ENCODE assay signal across 14 cellular contexts in genomic region chr4:95377511-95377910, GRCh38.
DNase-seq lines count a peak whose midpoint lies in the region; ATAC-seq and TF ChIP-seq lines count a peak whose summit lies in the region.
"Had no signal": no experiment of that assay in that cellular context is flagged by ENCODE, and none has a peak within 500 bp of the region (broad histone marks: within the 10 kb centered on the region; RNA-seq: fewer than 3 reads in every experiment).

No MANE protein-coding gene starts in this region.

- peak; percentile 14 for DNase-seq in NCI-H2171 treated with DMSO at 0.1 percent for 48 hours (lab: John Stamatoyannopoulos, UW)
- no peak for DNase-seq in NCI-H2171 (lab: John Stamatoyannopoulos, UW)
- peak; percentile 43 for DNase-seq in NCI-H69 (lab: John Stamatoyannopoulos, UW)
- peak; percentile 31 for DNase-seq in retina
- no peak for DNase-seq in activated naive CD4-positive, alpha-beta T cell treated with Interleukin-2 at 50 U/mL for 16 hours
- DNase-seq in osteocyte (ENCODE audit: extremely low spot score, unreplicated experiment) = no peak
- DNase-seq: 8988T; AML-193; Caco-2; CD8-positive, alpha-beta memory T cell; DMS 273 treated with DMSO at 0.1 percent for 48 hours; GM23248 had no signal

- H3K27me3 Mint-ChIP-seq in brain = peaks cover 4% of the 10 kb centered on the region
- H3K27me3 Mint-ChIP-seq in osteocyte (ENCODE audit: unreplicated experiment) = peaks cover 4% of the 10 kb centered on the region
- H3K27me3 Mint-ChIP-seq: CD8-positive, alpha-beta memory T cell had no signal

- H3K36me3 Mint-ChIP-seq in brain (no peaks in the 10 kb centered on the region), osteocyte (ENCODE audit: unreplicated experiment) (no peaks in the 10 kb centered on the region)
- H3K36me3 Mint-ChIP-seq: CD8-positive, alpha-beta memory T cell had no signal

- H3K4me1 Mint-ChIP-seq in brain (peaks cover 16% of the 10 kb centered on the region), osteocyte (ENCODE audit: unreplicated experiment) (no peaks in the 10 kb centered on the region)
- H3K4me1 Mint-ChIP-seq: CD8-positive, alpha-beta memory T cell had no signal

- TF ChIP-seq CTCF in brain (conservative IDR thresholded peaks at IDR 0.05) = no peak
- no peak for TF ChIP-seq CTCF in osteocyte (IDR thresholded peaks at IDR 0.05)

- peak overlapping the region in 3 of 5 experiments; percentile 24 to 81 (median 60) for H3K27ac Mint-ChIP-seq in brain
- H3K27ac Mint-ChIP-seq in osteocyte (ENCODE audit: unreplicated experiment) = no peak overlapping the region
- H3K27ac Mint-ChIP-seq: CD8-positive, alpha-beta memory T cell had no signal

- H3K4me3 Mint-ChIP-seq in brain = no peak overlapping the region
- H3K4me3 Mint-ChIP-seq in osteocyte (ENCODE audit: unreplicated experiment) = no peak overlapping the region
- H3K4me3 Mint-ChIP-seq: CD8-positive, alpha-beta memory T cell had no signal

- H3K9me3 Mint-ChIP-seq in brain (peaks cover 0 to 3% (median 0%) of the 10 kb centered on the region in 5 experiments), osteocyte (ENCODE audit: unreplicated experiment) (no peaks in the 10 kb centered on the region)

- no peak for ATAC-seq in GM18520 (IDR thresholded peaks at IDR 0.05; ENCODE audit: unreplicated experiment)

Comparison
In these comparisons a context has a peak if more than half of its experiments do, and no peak if none do; other contexts are left out.
1. DNase-seq: peak in NCI-H2171 treated with DMSO at 0.1 percent for 48 hours (single experiment), NCI-H69 (single experiment) and retina (single experiment); none in NCI-H2171 (single experiment), activated naive CD4-positive, alpha-beta T cell treated with Interleukin-2 at 50 U/mL for 16 hours (single experiment) and osteocyte (single experiment).